ENCODE assay signal across 1 cellular context in the genomic region with DNA sequence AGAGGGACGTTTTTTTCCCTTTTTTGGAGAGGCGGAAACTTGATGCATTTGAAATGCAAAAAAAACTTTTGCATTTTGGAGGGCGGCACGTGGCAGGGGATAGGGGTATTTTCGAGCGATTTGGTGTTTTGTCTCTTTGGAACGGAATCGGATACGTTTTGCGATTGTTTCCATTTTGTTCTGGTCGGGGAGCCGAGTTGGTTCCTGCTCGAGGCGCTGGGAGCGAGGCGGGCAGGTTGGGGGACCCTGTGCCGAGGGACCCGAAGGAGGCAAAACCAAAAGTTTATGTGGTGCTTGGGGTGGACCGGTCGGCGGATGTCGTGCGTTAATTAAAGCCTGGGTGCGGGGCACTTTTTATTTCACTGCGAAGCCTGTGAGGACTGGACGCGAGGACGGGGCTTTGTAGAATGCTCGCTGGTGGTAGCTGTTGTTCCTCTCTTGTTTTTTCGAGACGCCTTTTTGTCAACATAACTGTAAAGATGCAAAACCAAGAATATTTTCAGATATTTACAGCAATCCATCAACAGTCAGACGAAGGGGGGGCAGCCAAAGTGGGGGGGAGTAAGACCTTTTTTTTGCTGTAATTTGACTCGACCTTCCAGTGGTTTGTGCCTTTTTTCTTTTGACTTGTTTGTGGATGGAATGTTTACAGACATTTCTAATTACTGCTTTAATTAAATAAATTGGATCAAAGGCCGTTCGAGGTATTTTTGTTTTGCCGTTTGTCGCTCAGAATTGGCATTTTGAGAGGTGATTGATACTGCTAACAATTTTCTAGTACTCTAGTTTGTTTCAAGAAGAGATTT.
TF ChIP-seq lines count a peak whose summit lies in the region.

No MANE protein-coding gene starts in this region.

TF ChIP-seq in HEK293, 187 proteins besides CTCF, POLR2A, EP300 and RAD21 (continued from another document and continues in another):
- TF ChIP-seq BCL11A (tag by site-specific recombination; IDR thresholded peaks at IDR 0.05; ENCODE audit: low read depth) (0 out of 2 replicates have a peak, but pooled peaks have one; percentile 10), KLF9 (tag by site-specific recombination; IDR thresholded peaks at IDR 0.05; ENCODE audit: low read depth) (no peak), ZNF670 (tag by site-specific recombination; IDR thresholded peaks at IDR 0.05; ENCODE audit: low read depth) (no peak), SALL2 (tag by site-specific recombination; IDR thresholded peaks at IDR 0.05; ENCODE audit: borderline replicate concordance) (no peak), ZNF621 (tag by site-specific recombination; IDR thresholded peaks at IDR 0.05) (no peak), GFI1B (tag by site-specific recombination; IDR thresholded peaks at IDR 0.05) (no peak), IKZF3 (tag by site-specific recombination; IDR thresholded peaks at IDR 0.05) (no peak), ZNF785 (tag by site-specific recombination; IDR thresholded peaks at IDR 0.05) (no peak), ZBTB7A (tag by site-specific recombination; IDR thresholded peaks at IDR 0.05; ENCODE audit: low read depth) (0 out of 2 replicates have a peak, but pooled peaks have one; percentile 10), KLF7 (tag by site-specific recombination; IDR thresholded peaks at IDR 0.05; ENCODE audit: borderline replicate concordance) (no peak), ZNF529 (tag by site-specific recombination; IDR thresholded peaks at IDR 0.05; ENCODE audit: insufficient replicate concordance) (no peak), FEZF1 (tag by site-specific recombination; IDR thresholded peaks at IDR 0.05) (0 out of 2 replicates have a peak, but pooled peaks have one; percentile 20), ZNF114 (tag by site-specific recombination; IDR thresholded peaks at IDR 0.05) (no peak), ZNF202 (tag by site-specific recombination; IDR thresholded peaks at IDR 0.05; ENCODE audit: borderline replicate concordance) (no peak), ZNF747 (tag by site-specific recombination; IDR thresholded peaks at IDR 0.05) (no peak), GLI2 (tag by site-specific recombination; IDR thresholded peaks at IDR 0.05; ENCODE audit: borderline replicate concordance, low read depth) (no peak), ZNF132 (tag by site-specific recombination; IDR thresholded peaks at IDR 0.05; ENCODE audit: borderline replicate concordance) (no peak), ZNF214 (tag by site-specific recombination; IDR thresholded peaks at IDR 0.05; ENCODE audit: borderline replicate concordance) (no peak), ZNF626 (tag by site-specific recombination; IDR thresholded peaks at IDR 0.05) (no peak), KLF10 (tag by site-specific recombination; IDR thresholded peaks at IDR 0.05) (no peak), ZNF292 (tag by site-specific recombination; IDR thresholded peaks at IDR 0.05; ENCODE audit: borderline replicate concordance, low read depth) (no peak), ZNF274 (IDR thresholded peaks at IDR 0.05; ENCODE audit: low read length) (no peak), ZNF274 (tag by site-specific recombination; IDR thresholded peaks at IDR 0.05; ENCODE audit: borderline replicate concordance) (no peak), ZNF366 (tag by site-specific recombination; conservative IDR thresholded peaks at IDR 0.05) (no peak), OSR2 (tag by site-specific recombination; IDR thresholded peaks at IDR 0.05) (no peak), ZNF830 (tag by site-specific recombination; IDR thresholded peaks at IDR 0.05; ENCODE audit: low read depth) (no peak), PRDM1 (tag by site-specific recombination; IDR thresholded peaks at IDR 0.05) (no peak), ZNF146 (tag by site-specific recombination; IDR thresholded peaks at IDR 0.05) (no peak), SP3 (tag by site-specific recombination; IDR thresholded peaks at IDR 0.05) (no peak), WT1 (tag by site-specific recombination; IDR thresholded peaks at IDR 0.05) (peak; percentile 5; the same call in 1 of the 2 replicates), ZNF174 (tag by site-specific recombination; IDR thresholded peaks at IDR 0.05) (no peak), SETDB1 (IDR thresholded peaks at IDR 0.05; ENCODE audit: insufficient read length, low read length) (no peak), BCL11B (tag by site-specific recombination; IDR thresholded peaks at IDR 0.05; ENCODE audit: low read depth) (no peak), RBAK (tag by site-specific recombination; IDR thresholded peaks at IDR 0.05) (no peak), ZNF302 (tag by site-specific recombination; IDR thresholded peaks at IDR 0.05; ENCODE audit: low read depth) (no peak), KLF8 (tag by site-specific recombination; IDR thresholded peaks at IDR 0.05) (no peak), HOXD13 (CRISPR knock-in tag; IDR thresholded peaks at IDR 0.05; ENCODE audit: borderline replicate concordance) (no peak), SCRT1 (tag by site-specific recombination; IDR thresholded peaks at IDR 0.05; ENCODE audit: borderline replicate concordance) (no peak), YY2 (tag by site-specific recombination; IDR thresholded peaks at IDR 0.05) (no peak), ZFP69B (tag by site-specific recombination; IDR thresholded peaks at IDR 0.05) (no peak), KLF1 (tag by site-specific recombination; IDR thresholded peaks at IDR 0.05) (no peak), ZFP41 (tag by site-specific recombination; IDR thresholded peaks at IDR 0.05; ENCODE audit: borderline replicate concordance) (no peak), ZNF112 (tag by site-specific recombination; IDR thresholded peaks at IDR 0.05) (no peak)
- TF ChIP-seq, protein P1, sequence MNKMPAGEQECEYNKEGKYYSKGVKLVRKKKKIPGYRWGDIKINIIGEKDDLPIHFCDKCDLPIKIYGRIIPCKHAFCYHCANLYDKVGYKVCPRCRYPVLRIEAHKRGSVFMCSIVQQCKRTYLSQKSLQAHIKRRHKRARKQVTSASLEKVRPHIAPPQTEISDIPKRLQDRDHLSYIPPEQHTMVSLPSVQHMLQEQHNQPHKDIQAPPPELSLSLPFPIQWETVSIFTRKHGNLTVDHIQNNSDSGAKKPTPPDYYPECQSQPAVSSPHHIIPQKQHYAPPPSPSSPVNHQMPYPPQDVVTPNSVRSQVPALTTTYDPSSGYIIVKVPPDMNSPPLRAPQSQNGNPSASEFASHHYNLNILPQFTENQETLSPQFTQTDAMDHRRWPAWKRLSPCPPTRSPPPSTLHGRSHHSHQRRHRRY (tag by site-specific recombination; IDR thresholded peaks at IDR 0.05) = no peak
- TF ChIP-seq, protein P2, sequence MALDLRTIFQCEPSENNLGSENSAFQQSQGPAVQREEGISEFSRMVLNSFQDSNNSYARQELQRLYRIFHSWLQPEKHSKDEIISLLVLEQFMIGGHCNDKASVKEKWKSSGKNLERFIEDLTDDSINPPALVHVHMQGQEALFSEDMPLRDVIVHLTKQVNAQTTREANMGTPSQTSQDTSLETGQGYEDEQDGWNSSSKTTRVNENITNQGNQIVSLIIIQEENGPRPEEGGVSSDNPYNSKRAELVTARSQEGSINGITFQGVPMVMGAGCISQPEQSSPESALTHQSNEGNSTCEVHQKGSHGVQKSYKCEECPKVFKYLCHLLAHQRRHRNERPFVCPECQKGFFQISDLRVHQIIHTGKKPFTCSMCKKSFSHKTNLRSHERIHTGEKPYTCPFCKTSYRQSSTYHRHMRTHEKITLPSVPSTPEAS (tag by site-specific recombination; IDR thresholded peaks at IDR 0.05) = no peak
- TF ChIP-seq, protein P3, sequence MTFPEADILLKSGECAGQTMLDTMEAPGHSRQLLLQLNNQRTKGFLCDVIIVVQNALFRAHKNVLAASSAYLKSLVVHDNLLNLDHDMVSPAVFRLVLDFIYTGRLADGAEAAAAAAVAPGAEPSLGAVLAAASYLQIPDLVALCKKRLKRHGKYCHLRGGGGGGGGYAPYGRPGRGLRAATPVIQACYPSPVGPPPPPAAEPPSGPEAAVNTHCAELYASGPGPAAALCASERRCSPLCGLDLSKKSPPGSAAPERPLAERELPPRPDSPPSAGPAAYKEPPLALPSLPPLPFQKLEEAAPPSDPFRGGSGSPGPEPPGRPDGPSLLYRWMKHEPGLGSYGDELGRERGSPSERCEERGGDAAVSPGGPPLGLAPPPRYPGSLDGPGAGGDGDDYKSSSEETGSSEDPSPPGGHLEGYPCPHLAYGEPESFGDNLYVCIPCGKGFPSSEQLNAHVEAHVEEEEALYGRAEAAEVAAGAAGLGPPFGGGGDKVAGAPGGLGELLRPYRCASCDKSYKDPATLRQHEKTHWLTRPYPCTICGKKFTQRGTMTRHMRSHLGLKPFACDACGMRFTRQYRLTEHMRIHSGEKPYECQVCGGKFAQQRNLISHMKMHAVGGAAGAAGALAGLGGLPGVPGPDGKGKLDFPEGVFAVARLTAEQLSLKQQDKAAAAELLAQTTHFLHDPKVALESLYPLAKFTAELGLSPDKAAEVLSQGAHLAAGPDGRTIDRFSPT (tag by site-specific recombination; IDR thresholded peaks at IDR 0.05) = no peak
- TF ChIP-seq, protein P4, sequence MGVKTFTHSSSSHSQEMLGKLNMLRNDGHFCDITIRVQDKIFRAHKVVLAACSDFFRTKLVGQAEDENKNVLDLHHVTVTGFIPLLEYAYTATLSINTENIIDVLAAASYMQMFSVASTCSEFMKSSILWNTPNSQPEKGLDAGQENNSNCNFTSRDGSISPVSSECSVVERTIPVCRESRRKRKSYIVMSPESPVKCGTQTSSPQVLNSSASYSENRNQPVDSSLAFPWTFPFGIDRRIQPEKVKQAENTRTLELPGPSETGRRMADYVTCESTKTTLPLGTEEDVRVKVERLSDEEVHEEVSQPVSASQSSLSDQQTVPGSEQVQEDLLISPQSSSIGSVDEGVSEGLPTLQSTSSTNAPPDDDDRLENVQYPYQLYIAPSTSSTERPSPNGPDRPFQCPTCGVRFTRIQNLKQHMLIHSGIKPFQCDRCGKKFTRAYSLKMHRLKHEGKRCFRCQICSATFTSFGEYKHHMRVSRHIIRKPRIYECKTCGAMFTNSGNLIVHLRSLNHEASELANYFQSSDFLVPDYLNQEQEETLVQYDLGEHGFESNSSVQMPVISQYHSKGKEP (tag by site-specific recombination; IDR thresholded peaks at IDR 0.05) = peak; percentile 87
- TF ChIP-seq, protein P5, sequence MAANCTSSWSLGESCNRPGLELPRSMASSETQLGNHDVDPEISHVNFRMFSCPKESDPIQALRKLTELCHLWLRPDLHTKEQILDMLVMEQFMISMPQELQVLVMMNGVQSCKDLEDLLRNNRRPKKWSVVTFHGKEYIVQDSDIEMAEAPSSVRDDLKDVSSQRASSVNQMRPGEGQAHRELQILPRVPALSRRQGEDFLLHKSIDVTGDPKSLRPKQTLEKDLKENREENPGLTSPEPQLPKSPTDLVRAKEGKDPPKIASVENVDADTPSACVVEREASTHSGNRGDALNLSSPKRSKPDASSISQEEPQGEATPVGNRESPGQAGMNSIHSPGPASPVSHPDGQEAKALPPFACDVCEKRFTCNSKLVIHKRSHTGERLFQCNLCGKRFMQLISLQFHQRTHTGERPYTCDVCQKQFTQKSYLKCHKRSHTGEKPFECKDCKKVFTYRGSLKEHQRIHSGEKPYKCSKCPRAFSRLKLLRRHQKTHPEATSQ (tag by site-specific recombination; IDR thresholded peaks at IDR 0.05) = 0 out of 2 replicates have a peak, but pooled peaks have one; percentile 65
- TF ChIP-seq, protein P6, sequence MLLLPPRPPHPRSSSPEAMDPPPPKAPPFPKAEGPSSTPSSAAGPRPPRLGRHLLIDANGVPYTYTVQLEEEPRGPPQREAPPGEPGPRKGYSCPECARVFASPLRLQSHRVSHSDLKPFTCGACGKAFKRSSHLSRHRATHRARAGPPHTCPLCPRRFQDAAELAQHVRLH (tag by site-specific recombination; IDR thresholded peaks at IDR 0.05) = no peak
- TF ChIP-seq, protein P7, sequence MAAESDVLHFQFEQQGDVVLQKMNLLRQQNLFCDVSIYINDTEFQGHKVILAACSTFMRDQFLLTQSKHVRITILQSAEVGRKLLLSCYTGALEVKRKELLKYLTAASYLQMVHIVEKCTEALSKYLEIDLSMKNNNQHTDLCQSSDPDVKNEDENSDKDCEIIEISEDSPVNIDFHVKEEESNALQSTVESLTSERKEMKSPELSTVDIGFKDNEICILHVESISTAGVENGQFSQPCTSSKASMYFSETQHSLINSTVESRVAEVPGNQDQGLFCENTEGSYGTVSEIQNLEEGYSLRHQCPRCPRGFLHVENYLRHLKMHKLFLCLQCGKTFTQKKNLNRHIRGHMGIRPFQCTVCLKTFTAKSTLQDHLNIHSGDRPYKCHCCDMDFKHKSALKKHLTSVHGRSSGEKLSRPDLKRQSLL (tag by site-specific recombination; IDR thresholded peaks at IDR 0.05) = no peak
- TF ChIP-seq, protein P8, sequence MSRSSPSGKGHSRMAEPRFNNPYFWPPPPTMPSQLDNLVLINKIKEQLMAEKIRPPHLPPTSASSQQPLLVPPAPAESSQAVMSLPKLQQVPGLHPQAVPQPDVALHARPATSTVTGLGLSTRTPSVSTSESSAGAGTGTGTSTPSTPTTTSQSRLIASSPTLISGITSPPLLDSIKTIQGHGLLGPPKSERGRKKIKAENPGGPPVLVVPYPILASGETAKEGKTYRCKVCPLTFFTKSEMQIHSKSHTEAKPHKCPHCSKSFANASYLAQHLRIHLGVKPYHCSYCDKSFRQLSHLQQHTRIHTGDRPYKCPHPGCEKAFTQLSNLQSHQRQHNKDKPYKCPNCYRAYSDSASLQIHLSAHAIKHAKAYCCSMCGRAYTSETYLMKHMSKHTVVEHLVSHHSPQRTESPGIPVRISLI (tag by site-specific recombination; IDR thresholded peaks at IDR 0.05) = peak; percentile 69; the same call in 1 of the 2 replicates
- TF ChIP-seq, protein P9, sequence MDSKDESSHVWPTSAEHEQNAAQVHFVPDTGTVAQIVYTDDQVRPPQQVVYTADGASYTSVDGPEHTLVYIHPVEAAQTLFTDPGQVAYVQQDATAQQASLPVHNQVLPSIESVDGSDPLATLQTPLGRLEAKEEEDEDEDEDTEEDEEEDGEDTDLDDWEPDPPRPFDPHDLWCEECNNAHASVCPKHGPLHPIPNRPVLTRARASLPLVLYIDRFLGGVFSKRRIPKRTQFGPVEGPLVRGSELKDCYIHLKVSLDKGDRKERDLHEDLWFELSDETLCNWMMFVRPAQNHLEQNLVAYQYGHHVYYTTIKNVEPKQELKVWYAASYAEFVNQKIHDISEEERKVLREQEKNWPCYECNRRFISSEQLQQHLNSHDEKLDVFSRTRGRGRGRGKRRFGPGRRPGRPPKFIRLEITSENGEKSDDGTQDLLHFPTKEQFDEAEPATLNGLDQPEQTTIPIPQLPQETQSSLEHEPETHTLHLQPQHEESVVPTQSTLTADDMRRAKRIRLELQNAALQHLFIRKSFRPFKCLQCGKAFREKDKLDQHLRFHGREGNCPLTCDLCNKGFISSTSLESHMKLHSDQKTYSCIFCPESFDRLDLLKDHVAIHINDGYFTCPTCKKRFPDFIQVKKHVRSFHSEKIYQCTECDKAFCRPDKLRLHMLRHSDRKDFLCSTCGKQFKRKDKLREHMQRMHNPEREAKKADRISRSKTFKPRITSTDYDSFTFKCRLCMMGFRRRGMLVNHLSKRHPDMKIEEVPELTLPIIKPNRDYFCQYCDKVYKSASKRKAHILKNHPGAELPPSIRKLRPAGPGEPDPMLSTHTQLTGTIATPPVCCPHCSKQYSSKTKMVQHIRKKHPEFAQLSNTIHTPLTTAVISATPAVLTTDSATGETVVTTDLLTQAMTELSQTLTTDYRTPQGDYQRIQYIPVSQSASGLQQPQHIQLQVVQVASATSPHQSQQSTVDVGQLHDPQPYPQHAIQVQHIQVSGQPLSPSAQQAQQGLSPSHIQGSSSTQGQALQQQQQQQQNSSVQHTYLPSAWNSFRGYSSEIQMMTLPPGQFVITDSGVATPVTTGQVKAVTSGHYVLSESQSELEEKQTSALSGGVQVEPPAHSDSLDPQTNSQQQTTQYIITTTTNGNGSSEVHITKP (tag by site-specific recombination; IDR thresholded peaks at IDR 0.05) = peak; percentile 84
